Comparison of ENCODE assay signal across 20 cellular contexts in genomic region chr16:85182774-85183173, GRCh38.
DNase-seq lines count a peak whose midpoint lies in the region; ATAC-seq, FAIRE-seq and TF ChIP-seq lines count a peak whose summit lies in the region.
"Had no signal": no experiment of that assay in that cellular context is flagged by ENCODE, and none has a peak within 500 bp of the region (broad histone marks: within the 10 kb centered on the region; RNA-seq: fewer than 3 reads in every experiment).

No MANE protein-coding gene starts in this region.

- no peak for TF ChIP-seq EP300 in GM12878 (IDR thresholded peaks at IDR 0.05; ENCODE audit: borderline replicate concordance in 1 of 2, control insufficient read depth in 1 of 2, low read depth in 2 of 2, low read length in 2 of 2)

- CTCF ChIA-PET in GM12878 (lab: Yijun Ruan, JAX) = no interaction called here
- CTCF ChIA-PET in naive thymus-derived CD4-positive, alpha-beta T cell (lab: Charles Lee) = no interaction called here

- H2AFZ ChIP-seq in GM12878 (ENCODE audit: control insufficient read depth, low read depth, low read length) = no peak overlapping the region

- in situ Hi-C loops in GM12878 (cut with MboI) = no loop called here

- DNase-seq in HTR-8/SVneo (ENCODE audit: insufficient read length, low spot score) (no peak), GM12878 (ENCODE audit: low read depth, low spot score) (no peak), urothelium cell line (ENCODE audit: low spot score) (no peak)
- no peak for DNase-seq in naive thymus-derived CD4-positive, alpha-beta T cell
- DNase-seq in stimulated activated naive CD4-positive, alpha-beta T cell treated with Interleukin-2 at 50 U/mL for 16 hours (lab: John Stamatoyannopoulos, UW) = no peak
- DNase-seq: C1 segment of cervical spinal cord; CD4-positive, alpha-beta memory T cell; COR-L47; DMS53; MM.1S; NCI-H2029; NCI-H446 treated with DMSO at 0.1 percent for 48 hours; NCI-H526; SHP77 treated with DMSO at 0.1 percent for 48 hours had no signal

- H3K9me3 Mint-ChIP-seq in naive thymus-derived CD4-positive, alpha-beta T cell = peaks cover 0 to 23% (median 10%) of the 10 kb centered on the region in 11 donors

- TF ChIP-seq RAD21 in GM12878 (IDR thresholded peaks at IDR 0.05; ENCODE audit: insufficient read depth, low read depth, low read length) = no peak

- SMC1A ChIA-PET in GM12878 (lab: Charles Lee; ENCODE audit: uncharacterized antibody, unreplicated experiment) = no interaction called here

- no peak for TF ChIP-seq CTCF in GM12878 (IDR thresholded peaks at IDR 0.05 in 2 of 3, conservative IDR thresholded peaks at IDR 0.05 in 1 of 3; ENCODE audit: control insufficient read depth in 2 of 3, extremely low read depth in 1 of 3, insufficient read depth in 1 of 3, low read depth in 3 of 3, low read length in 3 of 3)

- POLR2A ChIA-PET in GM12878 (lab: Charles Lee) = no interaction called here
- POLR2A ChIA-PET in naive thymus-derived CD4-positive, alpha-beta T cell (lab: Charles Lee) = no interaction called here

- no peaks in the 10 kb centered on the region for H3K4me1 Mint-ChIP-seq in naive thymus-derived CD4-positive, alpha-beta T cell
- H3K4me1 Mint-ChIP-seq: CD4-positive, alpha-beta memory T cell had no signal

- intact Hi-C loops in GM12878 (cut with micrococcal nuclease; ENCODE audit: unreplicated experiment) = no loop called here
- intact Hi-C loops in naive thymus-derived CD4-positive, alpha-beta T cell (cut with micrococcal nuclease) = no loop called here

- peaks cover 0 to 20% (median 10%) of the 10 kb centered on the region in 5 donors for H3K27me3 Mint-ChIP-seq in naive thymus-derived CD4-positive, alpha-beta T cell

- no peak overlapping the region for H3K9ac ChIP-seq in GM12878 (ENCODE audit: control insufficient read depth, insufficient read depth, low read length)
- H3K9ac ChIP-seq: KMS-11 had no signal

- no TSS peak for BruUV-seq in GM12878 (replicated peaks; lab: Mats Ljungman, UMichigan)

- no peak overlapping the region for H3K4me2 ChIP-seq in GM12878 (ENCODE audit: control insufficient read depth, insufficient read depth)
- H3K4me2 ChIP-seq: KMS-11 had no signal

- no peak overlapping the region for H3K4me3 ChIP-seq in GM12878
- no peak overlapping the region for H3K4me3 ChIP-seq in naive thymus-derived CD4-positive, alpha-beta T cell (ENCODE audit: low read length)

- H4K20me1 ChIP-seq in GM12878 (ENCODE audit: control insufficient read depth, insufficient read depth) = no peaks in the 10 kb centered on the region

- FAIRE-seq in HTR-8/SVneo (lab: Jason Lieb, UNC) (peak; percentile 95), GM12878 (lab: Jason Lieb, UNC) (no peak), urothelium cell line (lab: Jason Lieb, UNC) (peak; percentile 95)
- FAIRE-seq: H54 had no signal

- no peak for ATAC-seq in GM12878
- peak; percentile 16 for ATAC-seq in naive thymus-derived CD4-positive, alpha-beta T cell
- ATAC-seq in GM21447 (IDR thresholded peaks at IDR 0.05; ENCODE audit: unreplicated experiment) = no peak
- ATAC-seq in GM18873 (IDR thresholded peaks at IDR 0.05; ENCODE audit: low FRiP score, unreplicated experiment) = no peak
- ATAC-seq: Panc1 had no signal

- H3K27ac ChIP-seq in GM12878 (ENCODE audit: control insufficient read depth, insufficient read depth) = no peak overlapping the region
- H3K27ac ChIP-seq in naive thymus-derived CD4-positive, alpha-beta T cell (ENCODE audit: low read depth, low read length) = no peak overlapping the region
- H3K27ac ChIP-seq: KMS-11, RWPE1 had no signal

- H3K27me3 ChIP-seq in GM12878 (replicated peaks in 1 of 2; ENCODE audit: control insufficient read depth in 2 of 2, insufficient read depth in 2 of 2, low read length in 1 of 2) = no peaks in the 10 kb centered on the region
- H3K27me3 ChIP-seq in naive thymus-derived CD4-positive, alpha-beta T cell (ENCODE audit: control insufficient read depth in 2 of 2, insufficient read depth in 2 of 2, low read length in 2 of 2) = no peaks in the 10 kb centered on the region

- no peaks in the 10 kb centered on the region for H3K79me2 ChIP-seq in GM12878 (ENCODE audit: control insufficient read depth, insufficient read depth, low read length)

- H3K4me3 Mint-ChIP-seq in naive thymus-derived CD4-positive, alpha-beta T cell = no peak overlapping the region
- H3K4me3 Mint-ChIP-seq: CD4-positive, alpha-beta memory T cell had no signal

- RAD21 ChIA-PET in GM12878 (lab: Charles Lee; ENCODE audit: unreplicated experiment) = no interaction called here

- H3K36me3 ChIP-seq in GM12878 (ENCODE audit: control insufficient read depth in 2 of 2, insufficient read depth in 2 of 2, low read length in 1 of 2) = peaks cover 0 to 1% of the 10 kb centered on the region in 2 experiments; a peak in 1 of 4 replicates
- H3K36me3 ChIP-seq in naive thymus-derived CD4-positive, alpha-beta T cell (ENCODE audit: control insufficient read depth in 2 of 3, insufficient read depth in 3 of 3, low read length in 3 of 3) = no peaks in the 10 kb centered on the region

- H3K27ac Mint-ChIP-seq in naive thymus-derived CD4-positive, alpha-beta T cell = no peak overlapping the region
- H3K27ac Mint-ChIP-seq: CD4-positive, alpha-beta memory T cell had no signal

- H3K4me1 ChIP-seq in GM12878 (ENCODE audit: control insufficient read depth, insufficient read depth, low read length) = no peaks in the 10 kb centered on the region
- no peaks in the 10 kb centered on the region for H3K4me1 ChIP-seq in naive thymus-derived CD4-positive, alpha-beta T cell (ENCODE audit: control insufficient read depth in 2 of 2, insufficient read depth in 2 of 2, low read length in 2 of 2)

- 81% methylated on average over 13 of the region's 13 CpGs for WGBS in GM12878 (ENCODE audit: insufficient coverage, insufficient replicate concordance, low lambda C conversion rate, missing lambda C conversion rate)

- peaks cover 5% of the 10 kb centered on the region; the same call in 1 of the 3 replicates for H3K9me3 ChIP-seq in GM12878 (replicated peaks; ENCODE audit: control insufficient read depth, insufficient read depth, low read length)
- H3K9me3 ChIP-seq in naive thymus-derived CD4-positive, alpha-beta T cell (ENCODE audit: control insufficient read depth in 2 of 3, low read length in 3 of 3) = peaks cover 0 to 11% (median 0%) of the 10 kb centered on the region in 3 experiments

- TF ChIP-seq POLR2A in GM12878 (IDR thresholded peaks at IDR 0.05; ENCODE audit: low read depth, low read length) = no peak

- peaks cover 0 to 7% (median 3%) of the 10 kb centered on the region in 5 donors for H3K36me3 Mint-ChIP-seq in naive thymus-derived CD4-positive, alpha-beta T cell
- H3K36me3 Mint-ChIP-seq: CD4-positive, alpha-beta memory T cell had no signal

TF ChIP-seq in GM12878, 131 proteins besides CTCF, POLR2A, EP300 and RAD21 (continues in another document):
- TF ChIP-seq JUND (IDR thresholded peaks at IDR 0.05; ENCODE audit: low read depth, low read length) = no peak
- TF ChIP-seq NBN (IDR thresholded peaks at IDR 0.05) = no peak
- no peak for TF ChIP-seq ZZZ3 (IDR thresholded peaks at IDR 0.05; ENCODE audit: control insufficient read depth, insufficient read length, low read depth)
- no peak for TF ChIP-seq ZNF274 (IDR thresholded peaks at IDR 0.05; ENCODE audit: insufficient read depth, insufficient read length)
- TF ChIP-seq BHLHE40 (IDR thresholded peaks at IDR 0.05; ENCODE audit: borderline replicate concordance in 1 of 2, low read depth in 2 of 2, low read length in 1 of 2) = no peak
- no peak for TF ChIP-seq E2F8 (IDR thresholded peaks at IDR 0.05; ENCODE audit: low read depth, partially characterized antibody)
- TF ChIP-seq RCOR1 (conservative IDR thresholded peaks at IDR 0.05; ENCODE audit: low read depth, low read length) = no peak
- no peak for TF ChIP-seq SKIL (IDR thresholded peaks at IDR 0.05; ENCODE audit: low read depth, poor library complexity, severe bottlenecking)
- TF ChIP-seq SMARCA5 (IDR thresholded peaks at IDR 0.05) = no peak
- no peak for TF ChIP-seq FOS (IDR thresholded peaks at IDR 0.05; ENCODE audit: borderline replicate concordance, extremely low read depth, insufficient read length)
